1 cellular context compared by ENCODE assay signal in the genomic region with DNA sequence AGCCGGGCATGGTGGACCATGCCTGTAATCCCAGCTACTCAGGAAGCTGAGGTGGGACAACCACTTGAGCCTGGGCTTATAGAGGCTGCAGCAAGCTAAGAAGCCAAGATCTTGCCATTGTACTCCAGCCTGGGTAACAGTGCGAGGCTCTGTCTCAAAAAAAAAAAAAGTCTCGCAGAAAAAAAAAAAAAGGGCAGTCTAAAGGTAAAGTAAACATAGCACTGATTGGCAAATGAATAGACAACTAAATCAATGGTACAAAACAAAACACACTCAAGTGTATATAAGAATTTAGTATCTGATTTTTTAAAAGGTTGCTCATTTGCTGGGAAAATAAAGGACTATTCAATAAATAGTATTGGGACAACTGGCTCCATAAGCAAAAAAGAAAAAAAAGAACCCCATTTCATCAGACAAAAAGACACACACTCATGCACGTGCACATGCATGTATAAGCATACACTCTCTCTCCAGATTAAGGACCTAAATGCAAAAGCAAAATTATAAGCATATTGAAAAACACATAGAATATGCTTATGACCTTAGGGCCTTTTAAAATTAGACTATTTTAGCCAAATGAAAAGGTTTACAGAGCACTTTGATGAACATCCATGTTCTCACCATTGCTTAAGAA.
TF ChIP-seq lines count a peak whose summit lies in the region.

No MANE protein-coding gene starts in this region.

TF ChIP-seq in HepG2, 621 proteins besides CTCF, POLR2A, EP300 and RAD21 (continued from another document and continues in another):
- TF ChIP-seq HDAC2 (CRISPR knock-in tag; IDR thresholded peaks at IDR 0.05) (0 out of 2 replicates have a peak, but pooled peaks have one; percentile 13), CEBPG (CRISPR knock-in tag; IDR thresholded peaks at IDR 0.05) (no peak), PAWR (CRISPR knock-in tag; IDR thresholded peaks at IDR 0.05; ENCODE audit: borderline replicate concordance) (no peak), FOXA1 (IDR thresholded peaks at IDR 0.05) (peak; percentile 56; the same call in 1 of the 2 replicates), FOXA1 (CRISPR knock-in tag; IDR thresholded peaks at IDR 0.05) (peak; percentile 40; the same call in 1 of the 2 replicates), ATF4 (CRISPR knock-in tag; IDR thresholded peaks at IDR 0.05) (0 out of 4 replicates have a peak, but pooled peaks of 1 of the 2 experiments have one; percentile 25), REST (IDR thresholded peaks at IDR 0.05; ENCODE audit: borderline replicate concordance in 1 of 2, low read depth in 1 of 2, low read length in 2 of 2) (no peak), SOX6 (IDR thresholded peaks at IDR 0.05) (no peak), SOX6 (CRISPR knock-in tag; IDR thresholded peaks at IDR 0.05) (no peak; the same call in 1 of the 2 replicates), EEA1 (CRISPR knock-in tag; IDR thresholded peaks at IDR 0.05; ENCODE audit: borderline replicate concordance) (no peak), SP4 (CRISPR knock-in tag; IDR thresholded peaks at IDR 0.05) (no peak), POLR2AphosphoS2 (IDR thresholded peaks at IDR 0.05; ENCODE audit: low read depth, low read length) (no peak), KLF6 (CRISPR knock-in tag; IDR thresholded peaks at IDR 0.05) (no peak), ARID3A (IDR thresholded peaks at IDR 0.05; ENCODE audit: low read depth, low read length) (peak; percentile 36; the same call in 1 of the 2 replicates), KAT7 (CRISPR knock-in tag; IDR thresholded peaks at IDR 0.05; ENCODE audit: borderline replicate concordance) (no peak), HNF4G (IDR thresholded peaks at IDR 0.05; ENCODE audit: borderline replicate concordance, low read depth, low read length) (peak; percentile 64), HNF4G (CRISPR knock-in tag; IDR thresholded peaks at IDR 0.05; ENCODE audit: borderline replicate concordance, low read depth) (no peak), ZNF432 (CRISPR knock-in tag; IDR thresholded peaks at IDR 0.05; ENCODE audit: borderline replicate concordance) (no peak), ZNF263 (CRISPR knock-in tag; IDR thresholded peaks at IDR 0.05) (no peak), ZNF468 (CRISPR knock-in tag; IDR thresholded peaks at IDR 0.05) (no peak), ZNF570 (CRISPR knock-in tag; IDR thresholded peaks at IDR 0.05; ENCODE audit: borderline replicate concordance) (no peak)
- TF ChIP-seq, protein P1, sequence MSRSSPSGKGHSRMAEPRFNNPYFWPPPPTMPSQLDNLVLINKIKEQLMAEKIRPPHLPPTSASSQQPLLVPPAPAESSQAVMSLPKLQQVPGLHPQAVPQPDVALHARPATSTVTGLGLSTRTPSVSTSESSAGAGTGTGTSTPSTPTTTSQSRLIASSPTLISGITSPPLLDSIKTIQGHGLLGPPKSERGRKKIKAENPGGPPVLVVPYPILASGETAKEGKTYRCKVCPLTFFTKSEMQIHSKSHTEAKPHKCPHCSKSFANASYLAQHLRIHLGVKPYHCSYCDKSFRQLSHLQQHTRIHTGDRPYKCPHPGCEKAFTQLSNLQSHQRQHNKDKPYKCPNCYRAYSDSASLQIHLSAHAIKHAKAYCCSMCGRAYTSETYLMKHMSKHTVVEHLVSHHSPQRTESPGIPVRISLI (CRISPR knock-in tag; IDR thresholded peaks at IDR 0.05; ENCODE audit: borderline replicate concordance) = peak; percentile 98
- TF ChIP-seq, protein P2, sequence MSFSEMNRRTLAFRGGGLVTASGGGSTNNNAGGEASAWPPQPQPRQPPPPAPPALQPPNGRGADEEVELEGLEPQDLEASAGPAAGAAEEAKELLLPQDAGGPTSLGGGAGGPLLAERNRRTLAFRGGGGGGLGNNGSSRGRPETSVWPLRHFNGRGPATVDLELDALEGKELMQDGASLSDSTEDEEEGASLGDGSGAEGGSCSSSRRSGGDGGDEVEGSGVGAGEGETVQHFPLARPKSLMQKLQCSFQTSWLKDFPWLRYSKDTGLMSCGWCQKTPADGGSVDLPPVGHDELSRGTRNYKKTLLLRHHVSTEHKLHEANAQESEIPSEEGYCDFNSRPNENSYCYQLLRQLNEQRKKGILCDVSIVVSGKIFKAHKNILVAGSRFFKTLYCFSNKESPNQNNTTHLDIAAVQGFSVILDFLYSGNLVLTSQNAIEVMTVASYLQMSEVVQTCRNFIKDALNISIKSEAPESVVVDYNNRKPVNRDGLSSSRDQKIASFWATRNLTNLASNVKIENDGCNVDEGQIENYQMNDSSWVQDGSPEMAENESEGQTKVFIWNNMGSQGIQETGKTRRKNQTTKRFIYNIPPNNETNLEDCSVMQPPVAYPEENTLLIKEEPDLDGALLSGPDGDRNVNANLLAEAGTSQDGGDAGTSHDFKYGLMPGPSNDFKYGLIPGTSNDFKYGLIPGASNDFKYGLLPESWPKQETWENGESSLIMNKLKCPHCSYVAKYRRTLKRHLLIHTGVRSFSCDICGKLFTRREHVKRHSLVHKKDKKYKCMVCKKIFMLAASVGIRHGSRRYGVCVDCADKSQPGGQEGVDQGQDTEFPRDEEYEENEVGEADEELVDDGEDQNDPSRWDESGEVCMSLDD (CRISPR knock-in tag; IDR thresholded peaks at IDR 0.05; ENCODE audit: borderline replicate concordance) = no peak
- TF ChIP-seq, protein P3, sequence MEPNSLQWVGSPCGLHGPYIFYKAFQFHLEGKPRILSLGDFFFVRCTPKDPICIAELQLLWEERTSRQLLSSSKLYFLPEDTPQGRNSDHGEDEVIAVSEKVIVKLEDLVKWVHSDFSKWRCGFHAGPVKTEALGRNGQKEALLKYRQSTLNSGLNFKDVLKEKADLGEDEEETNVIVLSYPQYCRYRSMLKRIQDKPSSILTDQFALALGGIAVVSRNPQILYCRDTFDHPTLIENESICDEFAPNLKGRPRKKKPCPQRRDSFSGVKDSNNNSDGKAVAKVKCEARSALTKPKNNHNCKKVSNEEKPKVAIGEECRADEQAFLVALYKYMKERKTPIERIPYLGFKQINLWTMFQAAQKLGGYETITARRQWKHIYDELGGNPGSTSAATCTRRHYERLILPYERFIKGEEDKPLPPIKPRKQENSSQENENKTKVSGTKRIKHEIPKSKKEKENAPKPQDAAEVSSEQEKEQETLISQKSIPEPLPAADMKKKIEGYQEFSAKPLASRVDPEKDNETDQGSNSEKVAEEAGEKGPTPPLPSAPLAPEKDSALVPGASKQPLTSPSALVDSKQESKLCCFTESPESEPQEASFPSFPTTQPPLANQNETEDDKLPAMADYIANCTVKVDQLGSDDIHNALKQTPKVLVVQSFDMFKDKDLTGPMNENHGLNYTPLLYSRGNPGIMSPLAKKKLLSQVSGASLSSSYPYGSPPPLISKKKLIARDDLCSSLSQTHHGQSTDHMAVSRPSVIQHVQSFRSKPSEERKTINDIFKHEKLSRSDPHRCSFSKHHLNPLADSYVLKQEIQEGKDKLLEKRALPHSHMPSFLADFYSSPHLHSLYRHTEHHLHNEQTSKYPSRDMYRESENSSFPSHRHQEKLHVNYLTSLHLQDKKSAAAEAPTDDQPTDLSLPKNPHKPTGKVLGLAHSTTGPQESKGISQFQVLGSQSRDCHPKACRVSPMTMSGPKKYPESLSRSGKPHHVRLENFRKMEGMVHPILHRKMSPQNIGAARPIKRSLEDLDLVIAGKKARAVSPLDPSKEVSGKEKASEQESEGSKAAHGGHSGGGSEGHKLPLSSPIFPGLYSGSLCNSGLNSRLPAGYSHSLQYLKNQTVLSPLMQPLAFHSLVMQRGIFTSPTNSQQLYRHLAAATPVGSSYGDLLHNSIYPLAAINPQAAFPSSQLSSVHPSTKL (CRISPR knock-in tag; IDR thresholded peaks at IDR 0.05) = 0 out of 2 replicates have a peak, but pooled peaks have one; percentile 13
- TF ChIP-seq, protein P4, sequence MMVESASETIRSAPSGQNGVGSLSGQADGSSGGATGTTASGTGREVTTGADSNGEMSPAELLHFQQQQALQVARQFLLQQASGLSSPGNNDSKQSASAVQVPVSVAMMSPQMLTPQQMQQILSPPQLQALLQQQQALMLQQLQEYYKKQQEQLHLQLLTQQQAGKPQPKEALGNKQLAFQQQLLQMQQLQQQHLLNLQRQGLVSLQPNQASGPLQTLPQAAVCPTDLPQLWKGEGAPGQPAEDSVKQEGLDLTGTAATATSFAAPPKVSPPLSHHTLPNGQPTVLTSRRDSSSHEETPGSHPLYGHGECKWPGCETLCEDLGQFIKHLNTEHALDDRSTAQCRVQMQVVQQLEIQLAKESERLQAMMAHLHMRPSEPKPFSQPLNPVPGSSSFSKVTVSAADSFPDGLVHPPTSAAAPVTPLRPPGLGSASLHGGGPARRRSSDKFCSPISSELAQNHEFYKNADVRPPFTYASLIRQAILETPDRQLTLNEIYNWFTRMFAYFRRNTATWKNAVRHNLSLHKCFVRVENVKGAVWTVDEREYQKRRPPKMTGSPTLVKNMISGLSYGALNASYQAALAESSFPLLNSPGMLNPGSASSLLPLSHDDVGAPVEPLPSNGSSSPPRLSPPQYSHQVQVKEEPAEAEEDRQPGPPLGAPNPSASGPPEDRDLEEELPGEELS (CRISPR knock-in tag; IDR thresholded peaks at IDR 0.05) = peak; percentile 37; the same call in 1 of the 2 replicates
- TF ChIP-seq, protein P5, sequence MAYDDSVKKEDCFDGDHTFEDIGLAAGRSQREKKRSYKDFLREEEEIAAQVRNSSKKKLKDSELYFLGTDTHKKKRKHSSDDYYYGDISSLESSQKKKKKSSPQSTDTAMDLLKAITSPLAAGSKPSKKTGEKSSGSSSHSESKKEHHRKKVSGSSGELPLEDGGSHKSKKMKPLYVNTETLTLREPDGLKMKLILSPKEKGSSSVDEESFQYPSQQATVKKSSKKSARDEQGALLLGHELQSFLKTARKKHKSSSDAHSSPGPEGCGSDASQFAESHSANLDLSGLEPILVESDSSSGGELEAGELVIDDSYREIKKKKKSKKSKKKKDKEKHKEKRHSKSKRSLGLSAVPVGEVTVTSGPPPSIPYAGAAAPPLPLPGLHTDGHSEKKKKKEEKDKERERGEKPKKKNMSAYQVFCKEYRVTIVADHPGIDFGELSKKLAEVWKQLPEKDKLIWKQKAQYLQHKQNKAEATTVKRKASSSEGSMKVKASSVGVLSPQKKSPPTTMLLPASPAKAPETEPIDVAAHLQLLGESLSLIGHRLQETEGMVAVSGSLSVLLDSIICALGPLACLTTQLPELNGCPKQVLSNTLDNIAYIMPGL (CRISPR knock-in tag; IDR thresholded peaks at IDR 0.05; ENCODE audit: borderline replicate concordance in 1 of 2, low read depth in 1 of 2) = no peak
- TF ChIP-seq, protein P6, sequence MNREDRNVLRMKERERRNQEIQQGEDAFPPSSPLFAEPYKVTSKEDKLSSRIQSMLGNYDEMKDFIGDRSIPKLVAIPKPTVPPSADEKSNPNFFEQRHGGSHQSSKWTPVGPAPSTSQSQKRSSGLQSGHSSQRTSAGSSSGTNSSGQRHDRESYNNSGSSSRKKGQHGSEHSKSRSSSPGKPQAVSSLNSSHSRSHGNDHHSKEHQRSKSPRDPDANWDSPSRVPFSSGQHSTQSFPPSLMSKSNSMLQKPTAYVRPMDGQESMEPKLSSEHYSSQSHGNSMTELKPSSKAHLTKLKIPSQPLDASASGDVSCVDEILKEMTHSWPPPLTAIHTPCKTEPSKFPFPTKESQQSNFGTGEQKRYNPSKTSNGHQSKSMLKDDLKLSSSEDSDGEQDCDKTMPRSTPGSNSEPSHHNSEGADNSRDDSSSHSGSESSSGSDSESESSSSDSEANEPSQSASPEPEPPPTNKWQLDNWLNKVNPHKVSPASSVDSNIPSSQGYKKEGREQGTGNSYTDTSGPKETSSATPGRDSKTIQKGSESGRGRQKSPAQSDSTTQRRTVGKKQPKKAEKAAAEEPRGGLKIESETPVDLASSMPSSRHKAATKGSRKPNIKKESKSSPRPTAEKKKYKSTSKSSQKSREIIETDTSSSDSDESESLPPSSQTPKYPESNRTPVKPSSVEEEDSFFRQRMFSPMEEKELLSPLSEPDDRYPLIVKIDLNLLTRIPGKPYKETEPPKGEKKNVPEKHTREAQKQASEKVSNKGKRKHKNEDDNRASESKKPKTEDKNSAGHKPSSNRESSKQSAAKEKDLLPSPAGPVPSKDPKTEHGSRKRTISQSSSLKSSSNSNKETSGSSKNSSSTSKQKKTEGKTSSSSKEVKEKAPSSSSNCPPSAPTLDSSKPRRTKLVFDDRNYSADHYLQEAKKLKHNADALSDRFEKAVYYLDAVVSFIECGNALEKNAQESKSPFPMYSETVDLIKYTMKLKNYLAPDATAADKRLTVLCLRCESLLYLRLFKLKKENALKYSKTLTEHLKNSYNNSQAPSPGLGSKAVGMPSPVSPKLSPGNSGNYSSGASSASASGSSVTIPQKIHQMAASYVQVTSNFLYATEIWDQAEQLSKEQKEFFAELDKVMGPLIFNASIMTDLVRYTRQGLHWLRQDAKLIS (CRISPR knock-in tag; IDR thresholded peaks at IDR 0.05) = no peak
